Comparison of ENCODE assay signal across 19 cellular contexts in the genomic region with DNA sequence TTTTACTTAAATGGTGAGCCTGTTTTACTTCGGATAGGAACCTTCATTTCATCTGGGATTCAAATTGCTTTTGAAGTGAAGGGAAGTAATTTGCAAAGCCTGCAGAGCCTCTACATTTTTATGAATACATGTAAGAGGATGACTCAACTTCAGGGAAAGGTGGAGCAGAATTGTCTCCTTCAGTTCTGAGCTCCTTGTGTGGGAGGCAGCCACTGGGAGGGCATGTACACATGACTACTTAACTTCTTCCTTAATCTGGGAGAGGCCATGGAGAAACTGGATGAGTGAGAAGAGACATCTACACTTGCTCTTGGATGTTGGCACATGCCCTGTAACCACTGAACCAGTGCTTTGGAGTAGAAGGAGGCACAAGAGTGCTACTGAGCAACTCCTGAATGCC.
DNase-seq lines count a peak whose midpoint lies in the region; ATAC-seq, FAIRE-seq and TF ChIP-seq lines count a peak whose summit lies in the region.
"Had no signal": no experiment of that assay in that cellular context is flagged by ENCODE, and none has a peak within 500 bp of the region (broad histone marks: within the 10 kb centered on the region; RNA-seq: fewer than 3 reads in every experiment).

No MANE protein-coding gene starts in this region.

- POLR2A ChIA-PET in A673 (lab: Charles Lee; ENCODE audit: low non-redundant PET), result no interaction called here

- H3K9me3 Mint-ChIP-seq in endodermal cell, result no peaks in the 10 kb centered on the region

- H3K4me3 Mint-ChIP-seq in endodermal cell, result no peak overlapping the region
- H3K4me3 Mint-ChIP-seq: CD14-positive monocyte had no signal

- H3K27me3 ChIP-seq in A673 (replicated peaks; ENCODE audit: insufficient read depth, low read depth, low read length, poor library complexity) (no peaks in the 10 kb centered on the region), endodermal cell (ENCODE audit: control insufficient read depth, insufficient read depth, low read length, poor library complexity, severe bottlenecking) (no peaks in the 10 kb centered on the region)

- FAIRE-seq in HTR-8/SVneo (lab: Jason Lieb, UNC), result peak; percentile 46
- FAIRE-seq: A204.1, G401.6, GM12891, GM19239 had no signal

- H3K4me3 ChIP-seq in A673 (ENCODE audit: low read depth, low read length, poor library complexity, severe bottlenecking), result no peak overlapping the region
- H3K4me3 ChIP-seq in epithelial cell of esophagus (ENCODE audit: low read length), result no peak overlapping the region
- no peak overlapping the region for H3K4me3 ChIP-seq in endodermal cell (ENCODE audit: low read length)
- H3K4me3 ChIP-seq: PC-9 had no signal

- no peak overlapping the region for H3K27ac ChIP-seq in A673 (ENCODE audit: low read depth, low read length, poor library complexity, severe bottlenecking)
- H3K27ac ChIP-seq in endodermal cell (ENCODE audit: low read depth, low read length), result no peak overlapping the region
- H3K27ac ChIP-seq: PC-9 had no signal

- no peak overlapping the region for H3K27ac Mint-ChIP-seq in endodermal cell

- H3K4me1 Mint-ChIP-seq in endodermal cell, result peaks cover 5% of the 10 kb centered on the region
- H3K4me1 Mint-ChIP-seq: CD14-positive monocyte had no signal

- ATAC-seq in left colon, result peak; percentile 37
- ATAC-seq: Right ventricle myocardium inferior had no signal

- TF ChIP-seq CTCF in A673 (conservative IDR thresholded peaks at IDR 0.05; ENCODE audit: low read depth, low read length), result no peak
- no peak for TF ChIP-seq CTCF in epithelial cell of esophagus (IDR thresholded peaks at IDR 0.05; ENCODE audit: insufficient read depth, low read depth, low read length, missing control alignments)
- no peak for TF ChIP-seq CTCF in endodermal cell (conservative IDR thresholded peaks at IDR 0.05)

- H3K4me1 ChIP-seq in A673 (ENCODE audit: insufficient read depth, low read length, poor library complexity, severe bottlenecking) (no peaks in the 10 kb centered on the region), endodermal cell (ENCODE audit: control insufficient read depth, insufficient read depth, low read length) (no peaks in the 10 kb centered on the region)

- DNase-seq in A673 (ENCODE audit: low spot score), result peak; percentile 35
- DNase-seq in HTR-8/SVneo (ENCODE audit: insufficient read length, low spot score), result no peak
- peak; percentile 61 for DNase-seq in epithelial cell of esophagus (ENCODE audit: low read depth)
- DNase-seq in left colon, result no peak
- DNase-seq in UCSD-AML1 (lab: John Stamatoyannopoulos, UW; ENCODE audit: unreplicated experiment), result no peak
- DNase-seq in MV-4-11 (lab: John Stamatoyannopoulos, UW), result no peak
- DNase-seq in endodermal cell, result no peak
- DNase-seq in NCI-H226, result no peak
- DNase-seq: DMS79, KBM-7, NCI-H1092, NCI-H69, PC-9 had no signal

- 60 to 81% methylated on average over 1 of the region's 1 CpG for WGBS in endodermal cell (ENCODE audit: insufficient coverage in 1 of 2, insufficient read length in 1 of 2), 2 experiments

- CTCF ChIA-PET in A673 (lab: Charles Lee), result no interaction called here

- no peaks in the 10 kb centered on the region for H3K27me3 Mint-ChIP-seq in endodermal cell (ENCODE audit: insufficient read depth)

- H3K9ac ChIP-seq in endodermal cell (ENCODE audit: extremely low read depth, low read length, poor library complexity, severe bottlenecking), result no peak overlapping the region

- BruUV-seq in A673 (replicated peaks; lab: Mats Ljungman, UMichigan), result no TSS peak

- intact Hi-C loops in A673 (cut with micrococcal nuclease; ENCODE audit: unreplicated experiment), result no loop called here
- intact Hi-C loops in left colon (cut with DNase I, micrococcal nuclease), result no loop called here

- no peaks in the 10 kb centered on the region for H3K9me3 ChIP-seq in A673 (ENCODE audit: low read depth, low read length, poor library complexity, severe bottlenecking)
- no peaks in the 10 kb centered on the region for H3K9me3 ChIP-seq in endodermal cell (ENCODE audit: control insufficient read depth, low read length)

- no peaks in the 10 kb centered on the region for H3K36me3 ChIP-seq in A673 (ENCODE audit: insufficient read depth, low read length, poor library complexity, severe bottlenecking)
- no peaks in the 10 kb centered on the region for H3K36me3 ChIP-seq in endodermal cell (ENCODE audit: control insufficient read depth, insufficient read depth, low read length)

- no peaks in the 10 kb centered on the region for H3K36me3 Mint-ChIP-seq in endodermal cell (ENCODE audit: low read depth)
- H3K36me3 Mint-ChIP-seq: CD14-positive monocyte had no signal

Comparison
In these comparisons a context has a peak if more than half of its experiments do, and no peak if none do; other contexts are left out.
1. DNase-seq: peak in A673 (single experiment) and epithelial cell of esophagus (single experiment); none in HTR-8/SVneo (single experiment), left colon (0 of 2), UCSD-AML1 (single experiment), MV-4-11 (single experiment), endodermal cell (single experiment) and NCI-H226 (single experiment).